In genomic region chr1:36752431-36752830, GRCh38 we compare ENCODE assay signal across 18 cellular contexts.
"Had no signal": no experiment of that assay in that cellular context is flagged by ENCODE, and none has a peak within 500 bp of the region (broad histone marks: within the 10 kb centered on the region; RNA-seq: fewer than 3 reads in every experiment).

No MANE protein-coding gene starts in this region.

- H3K36me3 ChIP-seq: neutrophil, right atrium auricular region, sigmoid colon, stomach, thoracic aorta, transverse colon had no signal

- H2AFZ ChIP-seq: hepatocyte had no signal

- FAIRE-seq: colon had no signal

- H3K9me3 ChIP-seq: neutrophil, right atrium auricular region, sigmoid colon, stomach, thoracic aorta, transverse colon had no signal

- H3K27ac ChIP-seq: foreskin keratinocyte, hepatocyte, neutrophil, right atrium auricular region, sigmoid colon, skin epidermis, stomach, thoracic aorta, transverse colon had no signal

- H3K4me1 ChIP-seq: foreskin keratinocyte, right atrium auricular region, sigmoid colon, stomach, transverse colon had no signal

- H3K27me3 ChIP-seq: foreskin keratinocyte, right atrium auricular region, sigmoid colon had no signal

- H3K4me3 ChIP-seq: hepatocyte, right atrium auricular region, sigmoid colon, skin epidermis, stomach, thoracic aorta, transverse colon had no signal

- ATAC-seq: effector memory CD8-positive, alpha-beta T cell; foreskin keratinocyte; naive thymus-derived CD4-positive, alpha-beta T cell had no signal

- H3K79me2 ChIP-seq: hepatocyte had no signal

- H3K4me2 ChIP-seq: hepatocyte had no signal

- DNase-seq: effector memory CD8-positive, alpha-beta T cell; erythroblast; foreskin keratinocyte; mesendoderm; naive thymus-derived CD4-positive, alpha-beta T cell; nephron progenitor cell; stimulated activated CD4-positive, alpha-beta T cell treated with anti-CD3 and anti-CD28 coated beads, Interleukin-12 subunit alpha, Interleukin-12 subunit beta, amount 100 ng/mL, for 4 hours; stimulated activated naive CD4-positive, alpha-beta T cell; stomach; substantia nigra; transverse colon had no signal
